ENCODE assay signal across 8 cellular contexts in genomic region chr22:28772633-28773460, GRCh38. TPM values are rescaled to one million over a fixed set of nuclear protein-coding genes. Genes with fewer than 3 reads are reported as not detected.
A peak's percentile ranks its signal among the peaks of the same experiment; 100 is the strongest.
DNase-seq lines count a peak whose midpoint lies in the region; ATAC-seq, FAIRE-seq and TF ChIP-seq lines count a peak whose summit lies in the region.

A gene with protein sequence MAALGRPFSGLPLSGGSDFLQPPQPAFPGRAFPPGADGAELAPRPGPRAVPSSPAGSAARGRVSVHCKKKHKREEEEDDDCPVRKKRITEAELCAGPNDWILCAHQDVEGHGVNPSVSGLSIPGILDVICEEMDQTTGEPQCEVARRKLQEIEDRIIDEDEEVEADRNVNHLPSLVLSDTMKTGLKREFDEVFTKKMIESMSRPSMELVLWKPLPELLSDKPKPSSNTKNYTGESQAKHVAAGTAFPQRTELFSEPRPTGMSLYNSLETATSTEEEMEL (plus strand): TSS chr22:28772695. CDS start chr22:28772850, 155 bp downstream.

- peak within 1 kb of the TSS; percentile 96 for H3K9ac ChIP-seq in HepG2 (ENCODE audit: insufficient read depth, low read depth, low read length)

- H3K9me3 ChIP-seq in CD4-positive, CD25-positive, alpha-beta regulatory T cell (ENCODE audit: control insufficient read depth in 2 of 2, low read length in 2 of 2), result no peaks in the 10 kb centered on the region
- H3K9me3 ChIP-seq in HepG2 (ENCODE audit: low read length), result no peaks in the 10 kb centered on the region

- TF ChIP-seq CTCF in HepG2 (CRISPR knock-in tag; IDR thresholded peaks at IDR 0.05), result 0 out of 2 replicates have a peak, but pooled peaks have one; percentile 12

- H4K20me1 ChIP-seq in HepG2 (ENCODE audit: insufficient read depth, low read length), result no peaks in the 10 kb centered on the region

- peak within 1 kb of the TSS; percentile 87 to 96 (median 94) for H3K27ac Mint-ChIP-seq in CD4-positive, CD25-positive, alpha-beta regulatory T cell
- peak within 1 kb of the TSS; percentile 86 for H3K27ac Mint-ChIP-seq in dendritic cell treated with granulocyte-macrophage colony-stimulating factor and Interleukin-4, amounts not matched to agents 40 ng/mL and 50 ng/mL, for 4 days

- H3K36me3 Mint-ChIP-seq in CD4-positive, CD25-positive, alpha-beta regulatory T cell, result peaks cover 12% of the 10 kb centered on the region
- peaks cover 43% of the 10 kb centered on the region for H3K36me3 Mint-ChIP-seq in dendritic cell treated with granulocyte-macrophage colony-stimulating factor and Interleukin-4, amounts not matched to agents 40 ng/mL and 50 ng/mL, for 4 days (ENCODE audit: low read depth)

- peak; percentile 72 to 80 for TF ChIP-seq POLR2A in HepG2 (IDR thresholded peaks at IDR 0.05; ENCODE audit: insufficient read depth in 1 of 2, low read depth in 2 of 2, low read length in 2 of 2)

- no peaks in the 10 kb centered on the region for H3K27me3 ChIP-seq in CD4-positive, CD25-positive, alpha-beta regulatory T cell (ENCODE audit: control insufficient read depth, insufficient read depth, low read length)
- H3K27me3 ChIP-seq in HepG2 (ENCODE audit: control insufficient read depth in 1 of 2, insufficient read depth in 2 of 2, low read length in 2 of 2), result no peaks in the 10 kb centered on the region; a peak in 1 of 5 replicates

- H3K27me3 Mint-ChIP-seq in CD4-positive, CD25-positive, alpha-beta regulatory T cell, result no peaks in the 10 kb centered on the region
- H3K27me3 Mint-ChIP-seq in dendritic cell treated with granulocyte-macrophage colony-stimulating factor and Interleukin-4, amounts not matched to agents 40 ng/mL and 50 ng/mL, for 4 days, result no peaks in the 10 kb centered on the region

- peak within 1 kb of the TSS; percentile 97 to 100 (median 98) for H3K4me3 Mint-ChIP-seq in CD4-positive, CD25-positive, alpha-beta regulatory T cell
- H3K4me3 Mint-ChIP-seq in dendritic cell treated with granulocyte-macrophage colony-stimulating factor and Interleukin-4, amounts not matched to agents 40 ng/mL and 50 ng/mL, for 4 days, result peak within 1 kb of the TSS; percentile 76

- H3K27ac ChIP-seq in CD4-positive, CD25-positive, alpha-beta regulatory T cell (ENCODE audit: insufficient read depth, low read length, poor library complexity, severe bottlenecking), result peak within 1 kb of the TSS; percentile 86
- H3K27ac ChIP-seq in HepG2 (ENCODE audit: extremely low read length, insufficient read depth, low read length), result peak within 1 kb of the TSS; percentile 91

- CTCF ChIA-PET in HepG2 (lab: Yijun Ruan, JAX; ENCODE audit: low intra/inter-chr PET ratio, low total read pairs), result no interaction called here

- DNase-seq in CD4-positive, CD25-positive, alpha-beta regulatory T cell, result peak; percentile 89 to 97 (median 91)
- DNase-seq in NCI-H748 (lab: John Stamatoyannopoulos, UW; ENCODE audit: unreplicated experiment) (peak; percentile 92), HepG2 (ENCODE audit: low spot score) (peak; percentile 90)
- DNase-seq in activated CD4-positive, alpha-beta T cell treated with anti-CD3 and anti-CD28 coated beads, Interleukin-2, amount 50 U/mL, for 4 hours, result peak; percentile 90 to 91
- peak; percentile 86 to 88 for DNase-seq in stimulated activated CD4-positive, alpha-beta T cell treated with anti-CD3 and anti-CD28 coated beads, Interleukin-2, amount 100 ng/mL, for 48 hours

- peaks cover 10 to 45% (median 26%) of the 10 kb centered on the region in 4 donors for H3K4me1 Mint-ChIP-seq in CD4-positive, CD25-positive, alpha-beta regulatory T cell
- H3K4me1 Mint-ChIP-seq in dendritic cell treated with granulocyte-macrophage colony-stimulating factor and Interleukin-4, amounts not matched to agents 40 ng/mL and 50 ng/mL, for 4 days (ENCODE audit: low read depth), result peaks cover 29% of the 10 kb centered on the region

- FAIRE-seq in HepG2 (lab: Jason Lieb, UNC), result peak; percentile 39

- intact Hi-C loops in dendritic cell treated with granulocyte-macrophage colony-stimulating factor and Interleukin-4, amounts not matched to agents 40 ng/mL and 50 ng/mL, for 4 days (cut with micrococcal nuclease), result loop anchor here (1.0 kb wide), 1 partner anchor 31 kb away; the partner anchor contains the start of gene HSCB
- intact Hi-C loops in HepG2 (cut with micrococcal nuclease; ENCODE audit: unreplicated experiment), result loop anchor here (1.0 kb wide), 1 partner anchor 26 kb away; no protein-coding TSS in a partner anchor

- TF ChIP-seq EP300 in HepG2 (IDR thresholded peaks at IDR 0.05; ENCODE audit: low read depth in 2 of 2, low read length in 2 of 2) (peak in 1 of 2 experiments; percentile 72; a peak in 1 of 4 replicates), HepG2 (CRISPR knock-in tag; IDR thresholded peaks at IDR 0.05; ENCODE audit: borderline replicate concordance) (peak; percentile 23; the same call in 1 of the 2 replicates)

- H3K79me2 ChIP-seq in HepG2 (ENCODE audit: insufficient read depth, low read length), result peaks cover 43% of the 10 kb centered on the region

- H3K9me3 Mint-ChIP-seq in CD4-positive, CD25-positive, alpha-beta regulatory T cell, result no peaks in the 10 kb centered on the region
- H3K9me3 Mint-ChIP-seq in dendritic cell treated with granulocyte-macrophage colony-stimulating factor and Interleukin-4, amounts not matched to agents 40 ng/mL and 50 ng/mL, for 4 days, result no peaks in the 10 kb centered on the region

- BruUV-seq in HepG2 (replicated peaks; lab: Mats Ljungman, UMichigan), result no TSS peak

- peak; percentile 66; the same call in 1 of the 2 replicates for TF ChIP-seq RAD21 in HepG2 (CRISPR knock-in tag; IDR thresholded peaks at IDR 0.05)

- peaks cover 24% of the 10 kb centered on the region for H3K4me1 ChIP-seq in CD4-positive, CD25-positive, alpha-beta regulatory T cell (ENCODE audit: control insufficient read depth, insufficient read depth, low read length, poor library complexity, severe bottlenecking)
- H3K4me1 ChIP-seq in HepG2 (ENCODE audit: insufficient read depth, low read length), result peaks cover 82% of the 10 kb centered on the region

- H3K36me3 ChIP-seq in CD4-positive, CD25-positive, alpha-beta regulatory T cell (ENCODE audit: control insufficient read depth, insufficient read depth, low read length), result peaks cover 7% of the 10 kb centered on the region
- H3K36me3 ChIP-seq in HepG2 (replicated peaks in 1 of 2; ENCODE audit: control insufficient read depth in 1 of 2, insufficient read depth in 2 of 2, low read length in 2 of 2), result peaks cover 0 to 16% of the 10 kb centered on the region in 2 experiments; a peak in 2 of 5 replicates

- H3K4me2 ChIP-seq in HepG2 (ENCODE audit: low read depth, low read length), result peak within 1 kb of the TSS; percentile 82

- peak within 1 kb of the TSS; percentile 70 for H2AFZ ChIP-seq in HepG2 (ENCODE audit: low read length)

- in situ Hi-C loops in HepG2 (cut with HindIII; ENCODE audit: extremely low pct_ligation_motif_present, low pct_unique_long_range_greater_than_20kb), result no loop called here

- H3K4me3 ChIP-seq in CD4-positive, CD25-positive, alpha-beta regulatory T cell (ENCODE audit: low read depth, low read length), result peak within 1 kb of the TSS; percentile 95
- peak within 1 kb of the TSS; percentile 71 to 87 (median 82) for H3K4me3 ChIP-seq in HepG2 (replicated peaks in 1 of 3; ENCODE audit: insufficient read depth in 1 of 3, low read depth in 2 of 3, low read length in 3 of 3)

- ATAC-seq in CD4-positive, CD25-positive, alpha-beta regulatory T cell (ENCODE audit: low read depth in 2 of 2), result peak; percentile 95 to 96
- ATAC-seq in GM19395 (IDR thresholded peaks at IDR 0.05; ENCODE audit: unreplicated experiment) (peak; percentile 92), HG03558 (IDR thresholded peaks at IDR 0.05; ENCODE audit: extremely low read depth, unreplicated experiment) (peak; percentile 71), HepG2 (peak; percentile 92)

- 0% methylated on average over 4 of the region's 92 CpGs for WGBS in HepG2 (ENCODE audit: low lambda C conversion rate)

- POLR2A ChIA-PET in HepG2 (lab: Yijun Ruan, JAX), result interaction anchor here (0.6 to 4.5 kb wide), 16 partner anchors 8 to 93 kb away, joined by 3 to 59 read pairs (median 4); partner anchors contain the start of genes CHEK2, HSCB, TTC28 and XBP1

TF ChIP-seq in HepG2, 621 proteins besides CTCF, POLR2A, EP300 and RAD21 (continues in another document):
- TF ChIP-seq FOXJ3 (CRISPR knock-in tag; IDR thresholded peaks at IDR 0.05; ENCODE audit: borderline replicate concordance), result no peak
- no peak for TF ChIP-seq EHMT2 (IDR thresholded peaks at IDR 0.05; ENCODE audit: borderline replicate concordance, low read depth, low read length)
- peak; percentile 60; the same call in 1 of the 2 replicates for TF ChIP-seq KDM5A (IDR thresholded peaks at IDR 0.05; ENCODE audit: borderline replicate concordance, low read length)
- TF ChIP-seq ZKSCAN1 (IDR thresholded peaks at IDR 0.05; ENCODE audit: low read length), result no peak
- TF ChIP-seq HIVEP1 (CRISPR knock-in tag; IDR thresholded peaks at IDR 0.05), result no peak
- no peak for TF ChIP-seq RAD51 (IDR thresholded peaks at IDR 0.05; ENCODE audit: borderline replicate concordance)

RNA-seq across cellular contexts. Expression of the gene that starts here (rescaled TPM):
- 25.2 TPM for total RNA-seq in CD4-positive, CD25-positive, alpha-beta regulatory T cell
- polyA plus RNA-seq in CD4-positive, CD25-positive, alpha-beta regulatory T cell, result 10 to 100 TPM; 14.7 to 20.3 (median 15.9) TPM
- 34.2 and 43.8 TPM in 2 replicates for total RNA-seq in HepG2 (2016; rRNA removed; fragmentation: Illumina TruSeq; extraction: Trizol)
- 3.6 and 5.8 TPM in 2 replicates for total RNA-seq in HepG2 (2016; cell fraction: cytosol; rRNA removed; fragmentation: Illumina TruSeq; extraction: Trizol; ENCODE audit: low read depth)
- total RNA-seq in HepG2 (2016; cell fraction: insoluble cytoplasmic fraction; rRNA removed; fragmentation: Illumina TruSeq; extraction: Trizol), result 33.6 and 41.0 TPM in 2 replicates
- 21.8 and 22.8 TPM in 2 replicates for total RNA-seq in HepG2 (2016; cell fraction: membrane; rRNA removed; fragmentation: Illumina TruSeq; extraction: Trizol)
- 18.7 and 21.9 TPM in 2 replicates for total RNA-seq in HepG2 (2016; cell fraction: nucleus; rRNA removed; fragmentation: Illumina TruSeq; extraction: Trizol)
- polyA plus RNA-seq in HepG2 (2011; rRNA removed), result 12.1 and 12.6 TPM in 2 replicates
- 7.2 and 12.4 TPM in 2 replicates for polyA plus RNA-seq in HepG2 (2011; cell fraction: cytosol; rRNA removed)
- polyA plus RNA-seq in HepG2 (2011; cell fraction: nucleus; rRNA removed), result 3.6 and 7.1 TPM in 2 replicates
- polyA plus RNA-seq in HepG2 (2012), result 22.6 and 27.8 TPM in 2 replicates
- polyA plus RNA-seq in HepG2 (2016; cell fraction: cytosol; fragmentation: Illumina TruSeq; extraction: Trizol; ENCODE audit: low read depth), result 2.1 and 2.8 TPM in 2 replicates
- 41.1 and 42.1 TPM in 2 replicates for polyA plus RNA-seq in HepG2 (2016; cell fraction: insoluble cytoplasmic fraction; fragmentation: Illumina TruSeq; extraction: Trizol; ENCODE audit: low read depth)
- polyA plus RNA-seq in HepG2 (2016; cell fraction: membrane; fragmentation: Illumina TruSeq; extraction: Trizol; ENCODE audit: low read depth), result 10.2 and 11.0 TPM in 2 replicates
- 24.6 and 26.0 TPM in 2 replicates for polyA plus RNA-seq in HepG2 (2016; cell fraction: nucleus; fragmentation: Illumina TruSeq; extraction: Trizol; ENCODE audit: insufficient read depth, low read depth)
- polyA minus RNA-seq in HepG2 (2011; rRNA and poly(A)+ RNA removed; ENCODE audit: low replicate concordance), result 4.4 and 5.8 TPM in 2 replicates
- polyA minus RNA-seq in HepG2 (2011; cell fraction: cytosol; rRNA and poly(A)+ RNA removed), result 22.9 and 28.6 TPM in 2 replicates
- 10.7 and 18.3 TPM in 2 replicates for polyA minus RNA-seq in HepG2 (2011; cell fraction: nucleus; rRNA and poly(A)+ RNA removed)

Comparison
In these comparisons a context has a peak if more than half of its experiments do, and no peak if none do; other contexts are left out.
1. Peak in every context shown above with its lines: DNase-seq, ATAC-seq, H3K4me3 ChIP-seq and H3K27ac ChIP-seq.